20 cellular contexts compared by ENCODE assay signal in the genomic region with DNA sequence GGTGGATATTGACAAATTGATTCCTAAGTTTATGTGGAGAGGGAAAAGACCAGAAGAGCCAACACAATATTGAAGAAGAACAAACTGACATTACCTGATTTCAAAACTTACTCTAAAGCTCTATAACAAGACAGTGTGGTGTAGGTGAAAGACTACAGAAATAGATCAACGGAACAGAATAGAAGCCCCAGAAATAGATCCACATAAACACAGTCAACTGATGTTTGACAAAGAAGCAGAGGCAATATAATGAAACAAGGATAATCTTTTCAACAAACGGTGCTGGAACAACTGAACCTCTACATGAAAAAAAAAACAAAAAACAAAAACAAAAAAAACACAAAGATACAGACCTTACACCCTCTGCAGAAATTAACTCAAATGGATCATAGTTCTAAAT. TPM values are rescaled to one million over a fixed set of nuclear protein-coding genes. Genes with fewer than 3 reads are reported as not detected.
DNase-seq lines count a peak whose midpoint lies in the region; ATAC-seq, FAIRE-seq and TF ChIP-seq lines count a peak whose summit lies in the region.
"Had no signal": no experiment of that assay in that cellular context is flagged by ENCODE, and none has a peak within 500 bp of the region (broad histone marks: within the 10 kb centered on the region; RNA-seq: fewer than 3 reads in every experiment).

No MANE protein-coding gene starts in this region.

- H3K9me3 ChIP-seq in OCI-LY1 (ENCODE audit: low read length) (no peaks in the 10 kb centered on the region), colonic mucosa (no peaks in the 10 kb centered on the region)
- H3K9me3 ChIP-seq: MG63 had no signal

- no peak for FAIRE-seq in RCC 7860 (lab: Jason Lieb, UNC)
- FAIRE-seq: G401.6, GM12892 had no signal

- H3K4me3 Mint-ChIP-seq in immature natural killer cell: no peak overlapping the region
- no peak overlapping the region for H3K4me3 Mint-ChIP-seq in stimulated activated effector memory CD8-positive, alpha-beta T cell treated with anti-CD3 and anti-CD28 coated beads, Interleukin-12 subunit alpha, Interleukin-12 subunit beta, amount 100 ng/mL, for 72 hours

- ATAC-seq in GM21723 (IDR thresholded peaks at IDR 0.05; ENCODE audit: unreplicated experiment) (peak; percentile 65), GM18867 (IDR thresholded peaks at IDR 0.05; ENCODE audit: unreplicated experiment) (no peak)
- no peak for ATAC-seq in stimulated activated effector memory CD8-positive, alpha-beta T cell treated with anti-CD3 and anti-CD28 coated beads, Interleukin-12 subunit alpha, Interleukin-12 subunit beta, amount 100 ng/mL, for 72 hours
- ATAC-seq: HCT116, SK-N-SH treated with all-trans-retinoic acid at 6 μM for 48 hours had no signal

- no peaks in the 10 kb centered on the region for H3K9me2 ChIP-seq in OCI-LY1 (ENCODE audit: low read depth, low read length)

- H3K4me1 ChIP-seq in OCI-LY1 (ENCODE audit: insufficient read depth, low read length, severe bottlenecking) (peaks cover 24% of the 10 kb centered on the region), colonic mucosa (no peaks in the 10 kb centered on the region)
- H3K4me1 ChIP-seq: Caco-2 had no signal

- no peaks in the 10 kb centered on the region for H4K20me1 ChIP-seq in OCI-LY1 (ENCODE audit: insufficient read depth, low read length)

- H3K4me3 ChIP-seq in OCI-LY1 (ENCODE audit: low read depth, low read length, poor library complexity, severe bottlenecking) (no peak overlapping the region), colonic mucosa (no peak overlapping the region)
- H3K4me3 ChIP-seq: MG63 had no signal

- intact Hi-C loops in colonic mucosa (cut with DNase I): no loop called here

- peak overlapping the region in 4 of 6 donors; percentile 2 to 25 (median 10) for H3K27ac Mint-ChIP-seq in immature natural killer cell
- H3K27ac Mint-ChIP-seq in stimulated activated effector memory CD8-positive, alpha-beta T cell treated with anti-CD3 and anti-CD28 coated beads, Interleukin-12 subunit alpha, Interleukin-12 subunit beta, amount 100 ng/mL, for 72 hours: peak overlapping the region; percentile 85

- no peak for DNase-seq in immature natural killer cell
- no peak for DNase-seq in stimulated activated effector memory CD8-positive, alpha-beta T cell treated with anti-CD3 and anti-CD28 coated beads, Interleukin-12 subunit alpha, Interleukin-12 subunit beta, amount 100 ng/mL, for 72 hours (ENCODE audit: low spot score in 2 of 2)
- no peak for DNase-seq in COLO668 (lab: John Stamatoyannopoulos, UW; ENCODE audit: unreplicated experiment)
- no peak for DNase-seq in colonic mucosa
- DNase-seq in RCC 7860 (ENCODE audit: low spot score): no peak
- DNase-seq: C1 segment of cervical spinal cord; Caco-2; CD4-positive, alpha-beta memory T cell; KBM-7; MG63; NCI-H2029; NCI-H2227 treated with DMSO at 0.1 percent for 48 hours; NCI-H526 treated with DMSO at 0.1 percent for 48 hours had no signal

- peaks cover 18% of the 10 kb centered on the region for H3K79me2 ChIP-seq in OCI-LY1 (ENCODE audit: insufficient read depth, low read length)

- no peaks in the 10 kb centered on the region for H3K27me3 ChIP-seq in OCI-LY1 (ENCODE audit: insufficient read depth, low read length)
- no peaks in the 10 kb centered on the region for H3K27me3 ChIP-seq in colonic mucosa
- H3K27me3 ChIP-seq: MG63 had no signal

- peak overlapping the region; percentile 10; the same call in 1 of the 2 replicates for H3K4me2 ChIP-seq in OCI-LY1 (ENCODE audit: low read length)

- H3K27ac ChIP-seq in OCI-LY1 (ENCODE audit: low read depth, low read length, poor library complexity, severe bottlenecking) (no peak overlapping the region), colonic mucosa (no peak overlapping the region)

- H3K27me3 Mint-ChIP-seq in immature natural killer cell (ENCODE audit: low read depth in 3 of 3): peaks cover 0 to 2% (median 1%) of the 10 kb centered on the region in 3 donors
- H3K27me3 Mint-ChIP-seq: CD4-positive, alpha-beta memory T cell had no signal

- H3F3A ChIP-seq in OCI-LY1 (ENCODE audit: insufficient read depth, low read length): no peaks in the 10 kb centered on the region

- no peaks in the 10 kb centered on the region for H3K36me3 ChIP-seq in OCI-LY1 (ENCODE audit: insufficient read depth, low read length)
- no peaks in the 10 kb centered on the region for H3K36me3 ChIP-seq in colonic mucosa
- H3K36me3 ChIP-seq: MG63 had no signal

- H3K4me1 Mint-ChIP-seq in immature natural killer cell: peaks cover 50 to 80% of the 10 kb centered on the region in 2 donors
- H3K4me1 Mint-ChIP-seq in stimulated activated effector memory CD8-positive, alpha-beta T cell treated with anti-CD3 and anti-CD28 coated beads, Interleukin-12 subunit alpha, Interleukin-12 subunit beta, amount 100 ng/mL, for 72 hours: peaks cover 55% of the 10 kb centered on the region

- H2AFZ ChIP-seq in OCI-LY1 (ENCODE audit: low read length): no peak overlapping the region

- H3K36me3 Mint-ChIP-seq in immature natural killer cell: no peaks in the 10 kb centered on the region
- no peaks in the 10 kb centered on the region for H3K36me3 Mint-ChIP-seq in stimulated activated effector memory CD8-positive, alpha-beta T cell treated with anti-CD3 and anti-CD28 coated beads, Interleukin-12 subunit alpha, Interleukin-12 subunit beta, amount 100 ng/mL, for 72 hours
- H3K36me3 Mint-ChIP-seq: CD4-positive, alpha-beta memory T cell had no signal

- TF ChIP-seq CTCF in OCI-LY1 (IDR thresholded peaks at IDR 0.05; ENCODE audit: low read length) (no peak), colonic mucosa (IDR thresholded peaks at IDR 0.05) (no peak)

- no peaks in the 10 kb centered on the region for H3K9me3 Mint-ChIP-seq in immature natural killer cell
- H3K9me3 Mint-ChIP-seq in stimulated activated effector memory CD8-positive, alpha-beta T cell treated with anti-CD3 and anti-CD28 coated beads, Interleukin-12 subunit alpha, Interleukin-12 subunit beta, amount 100 ng/mL, for 72 hours: no peaks in the 10 kb centered on the region

- H3K9ac ChIP-seq in OCI-LY1 (ENCODE audit: low read length) (no peak overlapping the region), colonic mucosa (ENCODE audit: low read depth in 2 of 2, low read length in 2 of 2) (no peak overlapping the region)

RNA-seq across cellular contexts. Expression of a gene that starts 50.2 kb away (rescaled TPM):
- 10 to 100 TPM in 1 of 3 donors, 1 to 10 TPM in 2; 5.5 to 13.8 (median 6.2) TPM for polyA plus RNA-seq in immature natural killer cell
- total RNA-seq in colonic mucosa: 10 to 100 TPM; 15.3 to 17.1 TPM
